Comparison of ENCODE assay signal across 7 cellular contexts in the genomic region with DNA sequence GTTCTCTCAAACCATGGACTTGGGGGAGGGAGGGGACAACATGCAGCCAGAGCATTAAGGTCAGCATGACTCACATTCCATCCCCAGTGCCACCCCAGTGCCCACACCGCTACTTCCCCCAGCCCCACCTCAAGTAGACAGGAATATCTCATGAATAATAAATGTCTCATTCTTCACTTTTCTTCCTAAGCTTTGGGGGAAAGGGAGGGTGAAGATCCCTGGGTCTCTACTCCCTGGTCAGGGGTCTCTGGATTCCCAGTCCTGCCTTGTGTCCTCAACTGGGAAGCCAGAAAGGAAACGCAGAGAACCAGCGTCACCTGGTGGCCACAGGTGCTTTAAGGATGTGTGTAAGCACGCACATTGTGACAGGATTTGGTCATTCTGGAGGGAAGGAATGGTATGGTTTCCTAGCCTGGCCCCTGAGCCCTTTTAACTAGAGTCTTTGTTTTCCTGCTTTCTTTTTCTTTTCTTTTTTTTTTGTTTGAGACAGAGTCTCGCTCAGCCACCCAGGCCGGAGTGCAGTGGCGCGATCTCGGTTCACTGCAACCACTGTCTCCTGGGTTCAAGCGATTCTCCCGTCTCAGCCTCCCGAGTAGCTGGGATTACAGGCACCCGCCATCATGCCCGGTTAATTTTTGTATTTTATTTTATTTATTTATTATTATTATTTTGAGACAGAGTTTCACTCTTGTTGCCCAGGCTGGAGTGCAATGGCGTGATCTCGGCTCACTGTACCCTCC. TPM values are rescaled to one million over a fixed set of nuclear protein-coding genes. Genes with fewer than 3 reads are reported as not detected.
DNase-seq lines count a peak whose midpoint lies in the region; ATAC-seq, FAIRE-seq and TF ChIP-seq lines count a peak whose summit lies in the region.

No MANE protein-coding gene starts in this region.

- peak; percentile 17 for FAIRE-seq in TTC549 (lab: Jason Lieb, UNC)
- peak; percentile 91 for FAIRE-seq in HepG2 (lab: Jason Lieb, UNC)

- 47% methylated on average over 16 of the region's 16 CpGs for WGBS in HepG2 (ENCODE audit: low lambda C conversion rate)

- no peak for TF ChIP-seq POLR2A in HepG2 (IDR thresholded peaks at IDR 0.05; ENCODE audit: insufficient read depth in 1 of 2, low read depth in 2 of 2, low read length in 2 of 2)

- peaks cover 36% of the 10 kb centered on the region for H3K4me1 ChIP-seq in HepG2 (ENCODE audit: insufficient read depth, low read length)

- H3K27me3 ChIP-seq in HepG2 (ENCODE audit: control insufficient read depth in 1 of 2, insufficient read depth in 2 of 2, low read length in 2 of 2) = no peaks in the 10 kb centered on the region; a peak in 1 of 5 replicates

- POLR2A ChIA-PET in HepG2 (lab: Yijun Ruan, JAX) = interaction anchor here (1.9 to 4.4 kb wide), 2 partner anchors 15 to 81 kb away, joined by 4 to 53 read pairs; a partner anchor contains a TSS

- H3K9me3 Mint-ChIP-seq in stimulated activated effector memory CD8-positive, alpha-beta T cell treated with anti-CD3 and anti-CD28 coated beads, Interleukin-12 subunit alpha, Interleukin-12 subunit beta, amount 100 ng/mL, for 72 hours = no peaks in the 10 kb centered on the region

- ATAC-seq in HepG2 (peak; percentile 61), GM18870 (IDR thresholded peaks at IDR 0.05; ENCODE audit: unreplicated experiment) (no peak)
- ATAC-seq in stimulated activated effector memory CD8-positive, alpha-beta T cell treated with anti-CD3 and anti-CD28 coated beads, Interleukin-12 subunit alpha, Interleukin-12 subunit beta, amount 100 ng/mL, for 72 hours = no peak

- H3K36me3 Mint-ChIP-seq in stimulated activated effector memory CD8-positive, alpha-beta T cell treated with anti-CD3 and anti-CD28 coated beads, Interleukin-12 subunit alpha, Interleukin-12 subunit beta, amount 100 ng/mL, for 72 hours = no peaks in the 10 kb centered on the region

- H3K4me3 ChIP-seq in HepG2 (replicated peaks in 1 of 3; ENCODE audit: insufficient read depth in 1 of 3, low read depth in 2 of 3, low read length in 3 of 3) = peak overlapping the region in 2 of 3 experiments; percentile 1 to 70; a peak in 3 of 6 replicates

- CTCF ChIA-PET in HepG2 (lab: Yijun Ruan, JAX; ENCODE audit: low intra/inter-chr PET ratio, low total read pairs) = interaction anchor here (0.8 to 3.5 kb wide), 9 partner anchors 8 to 147 kb away, joined by 3 to 40 read pairs (median 8); a partner anchor contains a TSS

- peak overlapping the region; percentile 60 for H3K27ac Mint-ChIP-seq in stimulated activated effector memory CD8-positive, alpha-beta T cell treated with anti-CD3 and anti-CD28 coated beads, Interleukin-12 subunit alpha, Interleukin-12 subunit beta, amount 100 ng/mL, for 72 hours

- H3K36me3 ChIP-seq in HepG2 (replicated peaks in 1 of 2; ENCODE audit: control insufficient read depth in 1 of 2, insufficient read depth in 2 of 2, low read length in 2 of 2) = no peaks in the 10 kb centered on the region

- H3K9ac ChIP-seq in HepG2 (ENCODE audit: insufficient read depth, low read depth, low read length) = peak overlapping the region; percentile 24

- DNase-seq in NCI-H187 treated with DMSO at 0.1 percent for 48 hours (lab: John Stamatoyannopoulos, UW) (peak; percentile 58), cerebellum (ENCODE audit: low spot score) (peak; percentile 72), HepG2 (ENCODE audit: low spot score) (peak; percentile 82)
- peak in 1 of 2 donors; percentile 63 for DNase-seq in stimulated activated effector memory CD8-positive, alpha-beta T cell treated with anti-CD3 and anti-CD28 coated beads, Interleukin-12 subunit alpha, Interleukin-12 subunit beta, amount 100 ng/mL, for 72 hours (ENCODE audit: low spot score in 2 of 2)

- H3K27ac ChIP-seq in HepG2 (ENCODE audit: extremely low read length, insufficient read depth, low read length) = no peak overlapping the region

- peak overlapping the region; percentile 32 for H3K4me3 Mint-ChIP-seq in stimulated activated effector memory CD8-positive, alpha-beta T cell treated with anti-CD3 and anti-CD28 coated beads, Interleukin-12 subunit alpha, Interleukin-12 subunit beta, amount 100 ng/mL, for 72 hours

- H3K79me2 ChIP-seq in HepG2 (ENCODE audit: insufficient read depth, low read length) = no peaks in the 10 kb centered on the region

- H3K9me3 ChIP-seq in HepG2 (ENCODE audit: low read length) = no peaks in the 10 kb centered on the region

- peak; percentile 94 for TF ChIP-seq RAD21 in HepG2 (CRISPR knock-in tag; IDR thresholded peaks at IDR 0.05)

- in situ Hi-C loops in HepG2 (cut with HindIII; ENCODE audit: extremely low pct_ligation_motif_present, low pct_unique_long_range_greater_than_20kb) = loop anchor here (5.0 to 10.0 kb wide), 3 partner anchors 64 to 346 kb away; no protein-coding TSS in a partner anchor

- TF ChIP-seq CTCF in GM12874 (IDR thresholded peaks at IDR 0.05; ENCODE audit: insufficient read depth, low read depth, low read length) = peak; percentile 91
- TF ChIP-seq CTCF in HepG2 (CRISPR knock-in tag; IDR thresholded peaks at IDR 0.05) = peak; percentile 98

- intact Hi-C loops in HepG2 (cut with micrococcal nuclease; ENCODE audit: unreplicated experiment) = loop anchor here (1.0 to 10.0 kb wide), 3 partner anchors 110 to 356 kb away; a partner anchor contains a TSS

- no TSS peak for BruUV-seq in HepG2 (replicated peaks; lab: Mats Ljungman, UMichigan)

- H3K4me1 Mint-ChIP-seq in stimulated activated effector memory CD8-positive, alpha-beta T cell treated with anti-CD3 and anti-CD28 coated beads, Interleukin-12 subunit alpha, Interleukin-12 subunit beta, amount 100 ng/mL, for 72 hours = peaks cover 36% of the 10 kb centered on the region

- peak overlapping the region; percentile 94 for H3K4me2 ChIP-seq in HepG2 (ENCODE audit: low read depth, low read length)

- TF ChIP-seq EP300 in HepG2 (IDR thresholded peaks at IDR 0.05; ENCODE audit: low read depth in 2 of 2, low read length in 2 of 2) = no peak
- no peak for TF ChIP-seq EP300 in HepG2 (CRISPR knock-in tag; IDR thresholded peaks at IDR 0.05; ENCODE audit: borderline replicate concordance)

- H4K20me1 ChIP-seq in HepG2 (ENCODE audit: insufficient read depth, low read length) = no peaks in the 10 kb centered on the region

- H2AFZ ChIP-seq in HepG2 (ENCODE audit: low read length) = no peak overlapping the region

RNA-seq across cellular contexts. Expression of a gene that starts 3.4 kb away (rescaled TPM):
- total RNA-seq in cerebellum = 0.36 TPM
- total RNA-seq in HepG2 (2016; rRNA removed; fragmentation: Illumina TruSeq; extraction: Trizol) = not detected in 2 replicates
- not detected in 2 replicates for total RNA-seq in HepG2 (2016; cell fraction: cytosol; rRNA removed; fragmentation: Illumina TruSeq; extraction: Trizol; ENCODE audit: low read depth)
- total RNA-seq in HepG2 (2016; cell fraction: insoluble cytoplasmic fraction; rRNA removed; fragmentation: Illumina TruSeq; extraction: Trizol) = not detected in 2 replicates
- total RNA-seq in HepG2 (2016; cell fraction: membrane; rRNA removed; fragmentation: Illumina TruSeq; extraction: Trizol) = not detected in 2 replicates
- not detected in 2 replicates for total RNA-seq in HepG2 (2016; cell fraction: nucleus; rRNA removed; fragmentation: Illumina TruSeq; extraction: Trizol)
- not detected in 2 replicates for polyA plus RNA-seq in HepG2 (2011; rRNA removed)
- polyA plus RNA-seq in HepG2 (2011; cell fraction: cytosol; rRNA removed) = not detected in 2 replicates
- not detected in 2 replicates for polyA plus RNA-seq in HepG2 (2011; cell fraction: nucleus; rRNA removed)
- polyA plus RNA-seq in HepG2 (2012) = not detected in 2 replicates
- polyA plus RNA-seq in HepG2 (2016; cell fraction: cytosol; fragmentation: Illumina TruSeq; extraction: Trizol; ENCODE audit: low read depth) = not detected in 2 replicates
- polyA plus RNA-seq in HepG2 (2016; cell fraction: insoluble cytoplasmic fraction; fragmentation: Illumina TruSeq; extraction: Trizol; ENCODE audit: low read depth) = not detected in 2 replicates
- polyA plus RNA-seq in HepG2 (2016; cell fraction: membrane; fragmentation: Illumina TruSeq; extraction: Trizol; ENCODE audit: low read depth) = not detected in 2 replicates
- polyA plus RNA-seq in HepG2 (2016; cell fraction: nucleus; fragmentation: Illumina TruSeq; extraction: Trizol; ENCODE audit: insufficient read depth, low read depth) = not detected in 2 replicates
- polyA minus RNA-seq in HepG2 (2011; rRNA and poly(A)+ RNA removed; ENCODE audit: low replicate concordance) = not detected in 2 replicates
- not detected in 2 replicates for polyA minus RNA-seq in HepG2 (2011; cell fraction: cytosol; rRNA and poly(A)+ RNA removed)
- not detected in 2 replicates for polyA minus RNA-seq in HepG2 (2011; cell fraction: nucleus; rRNA and poly(A)+ RNA removed)

RNA-seq across cellular contexts. Expression of a gene that starts 23.6 kb away (rescaled TPM):
- total RNA-seq in cerebellum (1.7 TPM), HepG2 (2016; rRNA removed; fragmentation: Illumina TruSeq; extraction: Trizol) (0.44 and 0.49 TPM in 2 replicates)
- total RNA-seq in HepG2 (2016; cell fraction: cytosol; rRNA removed; fragmentation: Illumina TruSeq; extraction: Trizol; ENCODE audit: low read depth) = 0.30 and 0.53 TPM in 2 replicates
- total RNA-seq in HepG2 (2016; cell fraction: insoluble cytoplasmic fraction; rRNA removed; fragmentation: Illumina TruSeq; extraction: Trizol) = 0.26 and 0.39 TPM in 2 replicates
- total RNA-seq in HepG2 (2016; cell fraction: membrane; rRNA removed; fragmentation: Illumina TruSeq; extraction: Trizol) = 1.4 and 1.8 TPM in 2 replicates
- 0.44 and 0.93 TPM in 2 replicates for total RNA-seq in HepG2 (2016; cell fraction: nucleus; rRNA removed; fragmentation: Illumina TruSeq; extraction: Trizol)
- 0.31 and 0.67 TPM in 2 replicates for polyA plus RNA-seq in HepG2 (2011; rRNA removed)
- polyA plus RNA-seq in HepG2 (2011; cell fraction: cytosol; rRNA removed) = 0.23 and 0.43 TPM in 2 replicates
- polyA plus RNA-seq in HepG2 (2011; cell fraction: nucleus; rRNA removed) = 0.56 and 0.66 TPM in 2 replicates
- polyA plus RNA-seq in HepG2 (2012) = 1.2 and 1.3 TPM in 2 replicates
- polyA plus RNA-seq in HepG2 (2016; cell fraction: cytosol; fragmentation: Illumina TruSeq; extraction: Trizol; ENCODE audit: low read depth) = 3.9 and 4.1 TPM in 2 replicates
- 2.8 and 3.3 TPM in 2 replicates for polyA plus RNA-seq in HepG2 (2016; cell fraction: insoluble cytoplasmic fraction; fragmentation: Illumina TruSeq; extraction: Trizol; ENCODE audit: low read depth)
- polyA plus RNA-seq in HepG2 (2016; cell fraction: membrane; fragmentation: Illumina TruSeq; extraction: Trizol; ENCODE audit: low read depth) = 8.1 and 9.0 TPM in 2 replicates
- 2.5 and 4.2 TPM in 2 replicates for polyA plus RNA-seq in HepG2 (2016; cell fraction: nucleus; fragmentation: Illumina TruSeq; extraction: Trizol; ENCODE audit: insufficient read depth, low read depth)
- 0.50 and 6.8 TPM in 2 replicates for polyA minus RNA-seq in HepG2 (2011; rRNA and poly(A)+ RNA removed; ENCODE audit: low replicate concordance)
- polyA minus RNA-seq in HepG2 (2011; cell fraction: cytosol; rRNA and poly(A)+ RNA removed) = 0.70 and 1.5 TPM in 2 replicates
- not detected in 2 replicates for polyA minus RNA-seq in HepG2 (2011; cell fraction: nucleus; rRNA and poly(A)+ RNA removed)

RNA-seq across cellular contexts. Expression of a gene that starts 36.0 kb away (rescaled TPM):
- total RNA-seq in cerebellum (52.3 TPM), HepG2 (2016; rRNA removed; fragmentation: Illumina TruSeq; extraction: Trizol) (125 and 201 TPM in 2 replicates)
- 20.4 and 22.6 TPM in 2 replicates for total RNA-seq in HepG2 (2016; cell fraction: cytosol; rRNA removed; fragmentation: Illumina TruSeq; extraction: Trizol; ENCODE audit: low read depth)
- 123 and 217 TPM in 2 replicates for total RNA-seq in HepG2 (2016; cell fraction: insoluble cytoplasmic fraction; rRNA removed; fragmentation: Illumina TruSeq; extraction: Trizol)
- 45.5 and 48.0 TPM in 2 replicates for total RNA-seq in HepG2 (2016; cell fraction: membrane; rRNA removed; fragmentation: Illumina TruSeq; extraction: Trizol)
- total RNA-seq in HepG2 (2016; cell fraction: nucleus; rRNA removed; fragmentation: Illumina TruSeq; extraction: Trizol) = 42.3 and 53.2 TPM in 2 replicates
- 134 and 184 TPM in 2 replicates for polyA plus RNA-seq in HepG2 (2011; rRNA removed)
- 121 and 141 TPM in 2 replicates for polyA plus RNA-seq in HepG2 (2011; cell fraction: cytosol; rRNA removed)
- 41.8 and 48.0 TPM in 2 replicates for polyA plus RNA-seq in HepG2 (2011; cell fraction: nucleus; rRNA removed)
- 118 and 217 TPM in 2 replicates for polyA plus RNA-seq in HepG2 (2012)
- polyA plus RNA-seq in HepG2 (2016; cell fraction: cytosol; fragmentation: Illumina TruSeq; extraction: Trizol; ENCODE audit: low read depth) = 37.1 and 37.6 TPM in 2 replicates
- 312 and 355 TPM in 2 replicates for polyA plus RNA-seq in HepG2 (2016; cell fraction: insoluble cytoplasmic fraction; fragmentation: Illumina TruSeq; extraction: Trizol; ENCODE audit: low read depth)
- 61.8 and 63.8 TPM in 2 replicates for polyA plus RNA-seq in HepG2 (2016; cell fraction: membrane; fragmentation: Illumina TruSeq; extraction: Trizol; ENCODE audit: low read depth)
- polyA plus RNA-seq in HepG2 (2016; cell fraction: nucleus; fragmentation: Illumina TruSeq; extraction: Trizol; ENCODE audit: insufficient read depth, low read depth) = 112 and 113 TPM in 2 replicates
- 102 and 206 TPM in 2 replicates for polyA minus RNA-seq in HepG2 (2011; rRNA and poly(A)+ RNA removed; ENCODE audit: low replicate concordance)
- 105 and 134 TPM in 2 replicates for polyA minus RNA-seq in HepG2 (2011; cell fraction: cytosol; rRNA and poly(A)+ RNA removed)
- polyA minus RNA-seq in HepG2 (2011; cell fraction: nucleus; rRNA and poly(A)+ RNA removed) = 37.2 and 53.7 TPM in 2 replicates

RNA-seq across cellular contexts. Expression of a gene that starts 58.2 kb away (rescaled TPM):
- total RNA-seq in cerebellum (9.9 TPM), HepG2 (2016; rRNA removed; fragmentation: Illumina TruSeq; extraction: Trizol) (0.20 and 0.28 TPM in 2 replicates)
- not detected in 2 replicates for total RNA-seq in HepG2 (2016; cell fraction: cytosol; rRNA removed; fragmentation: Illumina TruSeq; extraction: Trizol; ENCODE audit: low read depth)
- 0.17 TPM in 1 of 2 replicates, not detected in the other for total RNA-seq in HepG2 (2016; cell fraction: insoluble cytoplasmic fraction; rRNA removed; fragmentation: Illumina TruSeq; extraction: Trizol)
- total RNA-seq in HepG2 (2016; cell fraction: membrane; rRNA removed; fragmentation: Illumina TruSeq; extraction: Trizol) = 0.34 TPM in 1 of 2 replicates, not detected in the other
- 0.28 and 0.78 TPM in 2 replicates for total RNA-seq in HepG2 (2016; cell fraction: nucleus; rRNA removed; fragmentation: Illumina TruSeq; extraction: Trizol)
- polyA plus RNA-seq in HepG2 (2011; rRNA removed) = 0.40 and 0.52 TPM in 2 replicates
- 0.18 and 0.23 TPM in 2 replicates for polyA plus RNA-seq in HepG2 (2011; cell fraction: cytosol; rRNA removed)
- polyA plus RNA-seq in HepG2 (2011; cell fraction: nucleus; rRNA removed) = 0.45 and 0.80 TPM in 2 replicates
- polyA plus RNA-seq in HepG2 (2012) = 0.12 TPM in 1 of 2 replicates, not detected in the other
- not detected in 2 replicates for polyA plus RNA-seq in HepG2 (2016; cell fraction: cytosol; fragmentation: Illumina TruSeq; extraction: Trizol; ENCODE audit: low read depth)
- polyA plus RNA-seq in HepG2 (2016; cell fraction: insoluble cytoplasmic fraction; fragmentation: Illumina TruSeq; extraction: Trizol; ENCODE audit: low read depth) = 0.04 and 0.12 TPM in 2 replicates
- polyA plus RNA-seq in HepG2 (2016; cell fraction: membrane; fragmentation: Illumina TruSeq; extraction: Trizol; ENCODE audit: low read depth) = not detected in 2 replicates
- polyA plus RNA-seq in HepG2 (2016; cell fraction: nucleus; fragmentation: Illumina TruSeq; extraction: Trizol; ENCODE audit: insufficient read depth, low read depth) = 0.46 and 0.53 TPM in 2 replicates
- polyA minus RNA-seq in HepG2 (2011; rRNA and poly(A)+ RNA removed; ENCODE audit: low replicate concordance) = 0.34 and 75.5 TPM in 2 replicates
- polyA minus RNA-seq in HepG2 (2011; cell fraction: cytosol; rRNA and poly(A)+ RNA removed) = 0.53 and 0.99 TPM in 2 replicates
- polyA minus RNA-seq in HepG2 (2011; cell fraction: nucleus; rRNA and poly(A)+ RNA removed) = 0.52 and 1.2 TPM in 2 replicates
